Comparison of ENCODE assay signal across 1 cellular context in genomic region chr16:30490210-30490609, GRCh38.
TF ChIP-seq lines count a peak whose summit lies in the region.

No MANE protein-coding gene starts in this region.

TF ChIP-seq in GM23338, 12 proteins besides CTCF, POLR2A, EP300 and RAD21:
- TF ChIP-seq ZNF462 (CRISPR knock-in tag; IDR thresholded peaks at IDR 0.05): no peak
- TF ChIP-seq EZH2 (IDR thresholded peaks at IDR 0.05; ENCODE audit: low read depth, unreplicated experiment): no peak
- no peak for TF ChIP-seq STAT1 (IDR thresholded peaks at IDR 0.05; ENCODE audit: unreplicated experiment)
- no peak for TF ChIP-seq NANOG (IDR thresholded peaks at IDR 0.05; ENCODE audit: borderline replicate concordance)
- no peak for TF ChIP-seq CREB1 (CRISPR knock-in tag; IDR thresholded peaks at IDR 0.05; ENCODE audit: low read depth)
- no peak for TF ChIP-seq JUNB (IDR thresholded peaks at IDR 0.05; ENCODE audit: unreplicated experiment)
- TF ChIP-seq EZH2phosphoT487 (IDR thresholded peaks at IDR 0.05; ENCODE audit: unreplicated experiment): no peak
- no peak for TF ChIP-seq ETS1 (IDR thresholded peaks at IDR 0.05)
- no peak for TF ChIP-seq REST (IDR thresholded peaks at IDR 0.05; ENCODE audit: unreplicated experiment)
- no peak for TF ChIP-seq ZNF114 (CRISPR knock-in tag; IDR thresholded peaks at IDR 0.05)
- no peak for TF ChIP-seq ZNF331 (CRISPR knock-in tag; IDR thresholded peaks at IDR 0.05; ENCODE audit: low read depth)
- no peak for TF ChIP-seq POLR2AphosphoS5 (IDR thresholded peaks at IDR 0.05; ENCODE audit: low read depth)
